Comparison of ENCODE assay signal across 19 cellular contexts in the genomic region with DNA sequence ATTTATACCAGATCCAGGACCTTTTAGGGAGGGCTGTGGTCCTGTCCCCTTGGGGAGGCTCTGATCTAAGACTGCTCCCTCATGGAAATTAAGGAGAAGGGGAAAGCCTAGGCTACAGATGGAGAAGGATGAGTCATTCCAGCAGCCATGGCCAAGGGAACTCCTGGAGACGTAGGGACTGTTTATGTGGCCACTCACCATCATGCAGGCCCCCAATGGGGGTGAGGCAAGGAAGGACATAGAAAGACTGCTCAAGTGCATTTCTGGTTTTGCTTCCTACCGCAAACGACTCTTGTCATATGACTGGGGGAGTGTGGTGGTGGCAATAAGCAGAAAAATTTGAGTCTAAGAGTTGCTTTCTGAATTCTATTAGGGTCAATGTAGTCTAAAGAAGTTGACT. TPM values are rescaled to one million over a fixed set of nuclear protein-coding genes. Genes with fewer than 3 reads are reported as not detected.
DNase-seq lines count a peak whose midpoint lies in the region; ATAC-seq lines count a peak whose summit lies in the region.
"Had no signal": no experiment of that assay in that cellular context is flagged by ENCODE, and none has a peak within 500 bp of the region (broad histone marks: within the 10 kb centered on the region; RNA-seq: fewer than 3 reads in every experiment).

No MANE protein-coding gene starts in this region.

- peak; percentile 48 for ATAC-seq in HG02623 (IDR thresholded peaks at IDR 0.05; ENCODE audit: unreplicated experiment)
- ATAC-seq in left cardiac atrium = peak; percentile 38 to 81
- no peak for ATAC-seq in GM21529 (IDR thresholded peaks at IDR 0.05; ENCODE audit: unreplicated experiment)
- ATAC-seq in activated T-cell treated with anti-CD3 and anti-CD28 coated beads, Interleukin-2, amount 50 U/mL, for 4 hours = no peak
- ATAC-seq: activated CD4-positive, CD25-positive, alpha-beta regulatory T cell treated with anti-CD3 and anti-CD28 coated beads, Interleukin-2, amount 50 U/mL, for 24 hours had no signal

- no peaks in the 10 kb centered on the region for H3K4me1 Mint-ChIP-seq in activated T-cell treated with anti-CD3 and anti-CD28 coated beads, Interleukin-2, amount 50 U/mL, for 4 hours (ENCODE audit: low read depth)
- H3K4me1 Mint-ChIP-seq: activated naive CD4-positive, alpha-beta T cell treated with anti-CD3 and anti-CD28 coated beads, Interleukin-2, amount 10 ng/mL, durations not matched to agents 7 days and 5 days had no signal

- H3K4me3 Mint-ChIP-seq in activated T-cell treated with anti-CD3 and anti-CD28 coated beads, Interleukin-2, amount 50 U/mL, for 4 hours = no peak overlapping the region
- H3K4me3 Mint-ChIP-seq: activated naive CD4-positive, alpha-beta T cell treated with anti-CD3 and anti-CD28 coated beads, Interleukin-2, amount 10 ng/mL, durations not matched to agents 7 days and 5 days; memory B cell had no signal

- no peak overlapping the region for H3K4me3 ChIP-seq in skeletal muscle tissue (ENCODE audit: low read length in 3 of 3)
- H3K4me3 ChIP-seq: PC-9, skin epidermis, vagina had no signal

- H3K36me3 Mint-ChIP-seq in activated T-cell treated with anti-CD3 and anti-CD28 coated beads, Interleukin-2, amount 50 U/mL, for 4 hours (ENCODE audit: insufficient read depth) = no peaks in the 10 kb centered on the region
- H3K36me3 Mint-ChIP-seq: activated naive CD4-positive, alpha-beta T cell treated with anti-CD3 and anti-CD28 coated beads, Interleukin-2, amount 10 ng/mL, durations not matched to agents 7 days and 5 days had no signal

- no peaks in the 10 kb centered on the region for H3K27me3 Mint-ChIP-seq in activated T-cell treated with anti-CD3 and anti-CD28 coated beads, Interleukin-2, amount 50 U/mL, for 4 hours (ENCODE audit: low read depth)
- H3K27me3 Mint-ChIP-seq: memory B cell had no signal

- H3K9me3 ChIP-seq in skeletal muscle tissue (ENCODE audit: control insufficient read depth in 3 of 3, low read length in 3 of 3) = peaks cover 0 to 4% (median 0%) of the 10 kb centered on the region in 3 donors
- H3K9me3 ChIP-seq: vagina had no signal

- peaks cover 19% of the 10 kb centered on the region for H3K9me3 Mint-ChIP-seq in activated T-cell treated with anti-CD3 and anti-CD28 coated beads, Interleukin-2, amount 50 U/mL, for 4 hours

- no peaks in the 10 kb centered on the region for H3K27me3 ChIP-seq in skeletal muscle tissue (ENCODE audit: control insufficient read depth in 3 of 3, insufficient read depth in 3 of 3, low read length in 3 of 3)
- H3K27me3 ChIP-seq: brain microvascular endothelial cell, vagina had no signal

- no peak overlapping the region for H3K9ac ChIP-seq in skeletal muscle tissue (ENCODE audit: low read depth in 1 of 3, low read length in 3 of 3)

- H3K36me3 ChIP-seq in skeletal muscle tissue (ENCODE audit: control insufficient read depth in 3 of 3, insufficient read depth in 3 of 3, low read length in 3 of 3) = no peaks in the 10 kb centered on the region
- H3K36me3 ChIP-seq: brain microvascular endothelial cell, vagina had no signal

- H3K4me1 ChIP-seq in skeletal muscle tissue (ENCODE audit: control insufficient read depth in 3 of 3, insufficient read depth in 3 of 3, low read length in 3 of 3) = peaks cover 0 to 3% (median 3%) of the 10 kb centered on the region in 3 donors
- H3K4me1 ChIP-seq: vagina had no signal

- peak overlapping the region; percentile 18 for H3K27ac ChIP-seq in skeletal muscle tissue (ENCODE audit: low read depth, low read length)
- H3K27ac ChIP-seq: brain microvascular endothelial cell, PC-9, vagina had no signal

- DNase-seq in SIG-M5 (lab: John Stamatoyannopoulos, UW) (peak; percentile 80), left cardiac atrium (no peak), putamen (ENCODE audit: low spot score) (no peak), NCI-H2081 treated with DMSO at 0.1 percent for 48 hours (lab: John Stamatoyannopoulos, UW) (no peak)
- DNase-seq in activated T-cell treated with anti-CD3 and anti-CD28 coated beads, Interleukin-2, amount 50 U/mL, for 4 hours = no peak
- DNase-seq: activated naive CD4-positive, alpha-beta T cell treated with anti-CD3 and anti-CD28 coated beads, Interleukin-2, amount 10 ng/mL, durations not matched to agents 7 days and 5 days; brain microvascular endothelial cell; DMS 273 treated with DMSO at 0.1 percent for 48 hours; NCI-H1436; NCI-H446 treated with DMSO at 0.1 percent for 48 hours; PC-9; stimulated activated naive CD4-positive, alpha-beta T cell had no signal

- intact Hi-C loops in left cardiac atrium (cut with DNase I) = no loop called here

RNA-seq across cellular contexts. Expression of a gene that starts 54.0 kb away (rescaled TPM):
- total RNA-seq in left cardiac atrium = 100 to 1,000 TPM in 1 of 2 donors, 10 to 100 TPM in 1; 46.1 to 115 TPM
- total RNA-seq in skeletal muscle tissue = 4.7 TPM
- total RNA-seq in activated T-cell treated with anti-CD3 and anti-CD28 coated beads, Interleukin-2, amount 50 U/mL, for 4 hours = 10 to 100 TPM in 2 of 3 donors, 1 to 10 TPM in 1; 6.3 to 13.9 (median 11.4) TPM

Comparison
In these comparisons a context has a peak if more than half of its experiments do, and no peak if none do; other contexts are left out.
1. ATAC-seq: peak in HG02623 (single experiment) and left cardiac atrium (2 of 2); none in GM21529 (single experiment) and activated T-cell treated with anti-CD3 and anti-CD28 coated beads, Interleukin-2, amount 50 U/mL, for 4 hours (0 of 2).